1 cellular context compared by ENCODE assay signal in the genomic region with DNA sequence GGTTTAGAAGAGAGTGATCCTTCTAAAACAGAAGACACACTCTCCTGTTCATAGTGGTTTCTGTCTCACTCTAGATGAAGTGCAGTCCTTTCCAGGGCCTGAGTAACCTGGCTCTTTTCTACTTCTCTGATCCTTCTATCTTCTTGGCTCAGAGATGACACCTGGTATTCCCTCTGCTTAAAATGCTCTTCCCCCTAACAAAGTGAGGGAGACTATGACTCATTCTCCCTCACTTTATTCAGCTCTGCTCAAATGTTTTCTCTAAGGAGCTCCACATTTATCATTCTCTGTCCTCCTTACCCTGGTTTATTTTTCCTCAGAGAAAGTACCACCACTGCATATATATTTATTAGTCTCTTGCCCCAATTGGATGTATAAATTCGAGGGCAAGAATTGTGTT.
TF ChIP-seq lines count a peak whose summit lies in the region.

No MANE protein-coding gene starts in this region.

TF ChIP-seq in SK-N-SH, 30 proteins besides CTCF, POLR2A, EP300 and RAD21:
- 0 out of 2 replicates have a peak, but pooled peaks have one; percentile 9 for TF ChIP-seq FOSL2 (IDR thresholded peaks at IDR 0.05; ENCODE audit: borderline replicate concordance, low read depth)
- TF ChIP-seq POLR2AphosphoS5 (IDR thresholded peaks at IDR 0.05; ENCODE audit: low read depth, low read length) = no peak
- no peak for TF ChIP-seq RCOR1 (IDR thresholded peaks at IDR 0.05; ENCODE audit: low read length)
- no peak for TF ChIP-seq NFIC (IDR thresholded peaks at IDR 0.05; ENCODE audit: borderline replicate concordance)
